ENCODE assay signal across 8 cellular contexts in genomic region chr7:92763636-92764423, GRCh38.
DNase-seq lines count a peak whose midpoint lies in the region; ATAC-seq and TF ChIP-seq lines count a peak whose summit lies in the region.

No MANE protein-coding gene starts in this region.

- CTCF ChIA-PET in MCF 10A (lab: Yijun Ruan, JAX): interaction anchor here (0.9 kb wide), 2 partner anchors 9 to 16 kb away, joined by 3 to 4 read pairs; no protein-coding TSS in a partner anchor

- no peaks in the 10 kb centered on the region for H3K9me3 Mint-ChIP-seq in MCF 10A (ENCODE audit: unreplicated experiment)

- H3K27me3 ChIP-seq in breast epithelium (no peaks in the 10 kb centered on the region), upper lobe of right lung (no peaks in the 10 kb centered on the region)

- H3K27ac Mint-ChIP-seq in MCF 10A (ENCODE audit: low read depth, unreplicated experiment): peak overlapping the region; percentile 86

- ATAC-seq in upper lobe of right lung: peak; percentile 48

- H3K4me1 Mint-ChIP-seq in MCF 10A (ENCODE audit: insufficient read depth, unreplicated experiment): peaks cover 39% of the 10 kb centered on the region

- no peak for TF ChIP-seq POLR2A in breast epithelium (IDR thresholded peaks at IDR 0.05)

- H3K27me3 Mint-ChIP-seq in MCF 10A (ENCODE audit: insufficient read depth, unreplicated experiment): no peaks in the 10 kb centered on the region

- H3K4me3 Mint-ChIP-seq in MCF 10A (ENCODE audit: unreplicated experiment): no peak overlapping the region

- H3K9me3 ChIP-seq in breast epithelium (no peaks in the 10 kb centered on the region), upper lobe of right lung (no peaks in the 10 kb centered on the region)

- H3K4me1 ChIP-seq in breast epithelium (no peaks in the 10 kb centered on the region), upper lobe of right lung (peaks cover 13% of the 10 kb centered on the region)

- DNase-seq in MCF 10A (ENCODE audit: unreplicated experiment): peak; percentile 86
- DNase-seq in breast epithelium (ENCODE audit: low spot score in 2 of 2): no peak
- DNase-seq in NCI-H748 treated with DMSO at 0.1 percent for 48 hours (lab: John Stamatoyannopoulos, UW): peak; percentile 83
- DNase-seq in fibroblast of gingiva (ENCODE audit: low read depth): peak; percentile 64
- no peak for DNase-seq in upper lobe of right lung
- no peak for DNase-seq in GM20000 (ENCODE audit: low spot score)
- DNase-seq in D341Med (ENCODE audit: low spot score): no peak
- DNase-seq in ecto neural progenitor cell (ENCODE audit: low spot score): no peak

- H3K4me3 ChIP-seq in breast epithelium: no peak overlapping the region
- H3K4me3 ChIP-seq in upper lobe of right lung: no peak overlapping the region

- intact Hi-C loops in MCF 10A (cut with micrococcal nuclease) (no loop called here), breast epithelium (cut with DNase I; ENCODE audit: low total_unique reads) (no loop called here), upper lobe of right lung (cut with DNase I) (no loop called here)

- POLR2A ChIA-PET in MCF 10A (lab: Yijun Ruan, JAX): interaction anchor here (1.3 to 3.0 kb wide), 5 partner anchors 16 to 50 kb away, joined by 3 to 18 read pairs (median 6); no protein-coding TSS in a partner anchor

- no TSS peak for BruUV-seq in MCF 10A (replicated peaks; lab: Mats Ljungman, UMichigan)

- H3K36me3 Mint-ChIP-seq in MCF 10A (ENCODE audit: insufficient read depth, unreplicated experiment): no peaks in the 10 kb centered on the region

- H3K36me3 ChIP-seq in breast epithelium (no peaks in the 10 kb centered on the region), upper lobe of right lung (no peaks in the 10 kb centered on the region)

- no peak for TF ChIP-seq CTCF in MCF 10A (IDR thresholded peaks at IDR 0.05; ENCODE audit: unreplicated experiment)
- TF ChIP-seq CTCF in breast epithelium (IDR thresholded peaks at IDR 0.05): no peak
- no peak for TF ChIP-seq CTCF in upper lobe of right lung (IDR thresholded peaks at IDR 0.05)
- no peak for TF ChIP-seq CTCF in GM20000 (IDR thresholded peaks at IDR 0.05; ENCODE audit: extremely low read depth, missing control alignments)

- H3K27ac ChIP-seq in breast epithelium: no peak overlapping the region
- H3K27ac ChIP-seq in upper lobe of right lung: no peak overlapping the region

Comparison
In these comparisons a context has a peak if more than half of its experiments do, and no peak if none do; other contexts are left out.
1. DNase-seq: peak in MCF 10A (single experiment), NCI-H748 treated with DMSO at 0.1 percent for 48 hours (single experiment) and fibroblast of gingiva (single experiment); none in breast epithelium (0 of 2), upper lobe of right lung (single experiment), GM20000 (single experiment), D341Med (single experiment) and ecto neural progenitor cell (single experiment).